In the genomic region with DNA sequence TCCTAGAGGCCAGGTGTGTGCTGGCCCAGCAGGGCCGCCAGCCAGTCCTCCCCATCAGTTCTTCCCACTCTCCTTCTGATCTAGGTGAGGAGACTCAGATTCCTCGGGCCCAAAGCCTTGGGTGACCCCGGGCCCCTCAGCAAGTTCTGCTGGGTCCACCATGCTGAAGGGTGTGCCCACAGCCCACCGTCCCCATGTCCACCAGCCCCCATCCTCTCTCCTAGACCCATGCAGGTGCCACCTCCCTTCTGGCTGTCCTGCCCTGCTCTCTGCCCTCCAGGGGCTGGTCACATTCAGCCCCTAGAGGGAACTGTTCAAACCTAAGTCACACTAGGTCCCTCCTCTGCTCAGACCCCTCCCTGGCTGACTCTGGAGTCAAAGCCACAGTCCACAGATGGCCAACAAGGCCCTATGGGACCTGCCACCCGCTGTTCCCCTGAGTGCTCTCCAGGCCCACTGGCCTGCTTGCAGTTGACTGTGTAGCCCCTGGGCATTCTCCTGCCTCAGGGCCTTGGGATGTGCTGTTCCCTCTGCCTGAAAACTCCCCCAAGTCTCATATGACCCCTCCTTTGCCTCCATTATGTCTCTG, we compare ENCODE assay signal across 11 cellular contexts. TPM values are rescaled to one million over a fixed set of nuclear protein-coding genes. Genes with fewer than 3 reads are reported as not detected.
A peak's percentile ranks its signal among the peaks of the same experiment; 100 is the strongest.
DNase-seq lines count a peak whose midpoint lies in the region; ATAC-seq lines count a peak whose summit lies in the region.
"Had no signal": no experiment of that assay in that cellular context is flagged by ENCODE, and none has a peak within 500 bp of the region (broad histone marks: within the 10 kb centered on the region; RNA-seq: fewer than 3 reads in every experiment).

No MANE protein-coding gene starts in this region.

- peaks cover 47% of the 10 kb centered on the region for H3K4me1 Mint-ChIP-seq in T-helper 1 cell treated with Interleukin-12 subunit alpha and Interleukin-12 subunit beta and Interleukin-4 antibody, amounts not matched to agents 30 μg/mL and 1 μg/mL, for 36 hours (ENCODE audit: low read depth)
- peaks cover 58 to 67% (median 61%) of the 10 kb centered on the region in 3 donors for H3K4me1 Mint-ChIP-seq in T-cell
- H3K4me1 Mint-ChIP-seq in natural killer cell treated with Interleukin-12 subunit alpha and Interleukin-12 subunit beta and Interleukin-15 and Interleukin-18, amount 100 ng/mL, for 72 hours (ENCODE audit: low read depth in 2 of 2) = peaks cover 10 to 13% of the 10 kb centered on the region in 2 donors

- H3K36me3 Mint-ChIP-seq in T-helper 1 cell treated with Interleukin-12 subunit alpha and Interleukin-12 subunit beta and Interleukin-4 antibody, amounts not matched to agents 30 μg/mL and 1 μg/mL, for 36 hours (ENCODE audit: low read depth) = peaks cover 16% of the 10 kb centered on the region
- H3K36me3 Mint-ChIP-seq in T-cell = peaks cover 9% of the 10 kb centered on the region
- H3K36me3 Mint-ChIP-seq in natural killer cell treated with Interleukin-12 subunit alpha and Interleukin-12 subunit beta and Interleukin-15 and Interleukin-18, amount 100 ng/mL, for 72 hours = no peaks in the 10 kb centered on the region

- H3K27ac Mint-ChIP-seq in T-helper 1 cell treated with Interleukin-12 subunit alpha and Interleukin-12 subunit beta and Interleukin-4 antibody, amounts not matched to agents 30 μg/mL and 1 μg/mL, for 36 hours = peak overlapping the region; percentile 72
- H3K27ac Mint-ChIP-seq in T-cell = peak overlapping the region; percentile 85 to 92
- H3K27ac Mint-ChIP-seq in natural killer cell treated with Interleukin-12 subunit alpha and Interleukin-12 subunit beta and Interleukin-15 and Interleukin-18, amount 100 ng/mL, for 72 hours = peak overlapping the region; percentile 29 to 64

- no peaks in the 10 kb centered on the region for H3K27me3 Mint-ChIP-seq in T-helper 1 cell treated with Interleukin-12 subunit alpha and Interleukin-12 subunit beta and Interleukin-4 antibody, amounts not matched to agents 30 μg/mL and 1 μg/mL, for 36 hours (ENCODE audit: low read depth)
- no peaks in the 10 kb centered on the region for H3K27me3 Mint-ChIP-seq in T-cell
- H3K27me3 Mint-ChIP-seq in natural killer cell treated with Interleukin-12 subunit alpha and Interleukin-12 subunit beta and Interleukin-15 and Interleukin-18, amount 100 ng/mL, for 72 hours = no peaks in the 10 kb centered on the region

- no peaks in the 10 kb centered on the region for H3K9me3 Mint-ChIP-seq in T-helper 1 cell treated with Interleukin-12 subunit alpha and Interleukin-12 subunit beta and Interleukin-4 antibody, amounts not matched to agents 30 μg/mL and 1 μg/mL, for 36 hours
- H3K9me3 Mint-ChIP-seq in T-cell = no peaks in the 10 kb centered on the region
- H3K9me3 Mint-ChIP-seq in natural killer cell treated with Interleukin-12 subunit alpha and Interleukin-12 subunit beta and Interleukin-15 and Interleukin-18, amount 100 ng/mL, for 72 hours = no peaks in the 10 kb centered on the region

- POLR2A ChIA-PET in T-cell (lab: Charles Lee) = interaction anchor here in 1 of 2 donors (0.6 kb wide), 1 partner anchor 108 kb away, joined by 3 read pairs; no protein-coding TSS in a partner anchor

- DNase-seq in T-helper 1 cell = no peak
- DNase-seq in T-cell = no peak
- DNase-seq in natural killer cell treated with Interleukin-12 subunit alpha and Interleukin-12 subunit beta and Interleukin-15 and Interleukin-18, amount 100 ng/mL, for 72 hours (ENCODE audit: low spot score) = no peak
- no peak for DNase-seq in activated gamma-delta T cell (lab: John Stamatoyannopoulos, UW)
- DNase-seq in KG1 (lab: John Stamatoyannopoulos, UW) = no peak
- DNase-seq: amygdala, T-helper 9 cell had no signal

- CTCF ChIA-PET in T-cell (lab: Charles Lee) = interaction anchor here in 1 of 2 donors (1.2 kb wide), 2 partner anchors 112 to 113 kb away, joined by 4 to 5 read pairs; no protein-coding TSS in a partner anchor

- peak overlapping the region; percentile 42 for H3K4me3 Mint-ChIP-seq in T-helper 1 cell treated with Interleukin-12 subunit alpha and Interleukin-12 subunit beta and Interleukin-4 antibody, amounts not matched to agents 30 μg/mL and 1 μg/mL, for 36 hours
- H3K4me3 Mint-ChIP-seq in T-cell = peak overlapping the region in 1 of 3 donors; percentile 83
- no peak overlapping the region for H3K4me3 Mint-ChIP-seq in natural killer cell treated with Interleukin-12 subunit alpha and Interleukin-12 subunit beta and Interleukin-15 and Interleukin-18, amount 100 ng/mL, for 72 hours

- ATAC-seq in GM21737 (IDR thresholded peaks at IDR 0.05; ENCODE audit: unreplicated experiment) = peak; percentile 6
- peak in 1 of 4 experiments; percentile 4 for ATAC-seq in T-cell (replicated peaks in 1 of 4)
- ATAC-seq in natural killer cell treated with Interleukin-12 subunit alpha and Interleukin-12 subunit beta and Interleukin-15 and Interleukin-18, amount 100 ng/mL, for 72 hours = peak in 1 of 2 donors; percentile 29
- no peak for ATAC-seq in HG03280 (IDR thresholded peaks at IDR 0.05; ENCODE audit: unreplicated experiment)

RNA-seq across cellular contexts. Expression of gene TLR9, which starts 0.9 kb away (rescaled TPM):
- 1 to 10 TPM in 3 of 5 donors, under 1 TPM in 1, not detected in 1; 0.54 to 2.9 (median 2.1) TPM for total RNA-seq in T-cell
- total RNA-seq in natural killer cell treated with Interleukin-12 subunit alpha and Interleukin-12 subunit beta and Interleukin-15 and Interleukin-18, amount 100 ng/mL, for 72 hours = under 1 TPM; 0.10 to 0.39 TPM
- total RNA-seq: epithelial cell of proximal tubule had no signal

RNA-seq across cellular contexts. Expression of gene TWF2, which starts 12.6 kb away (rescaled TPM):
- total RNA-seq in T-cell = 10 to 100 TPM; 49.8 to 99.9 (median 88.3) TPM
- total RNA-seq in natural killer cell treated with Interleukin-12 subunit alpha and Interleukin-12 subunit beta and Interleukin-15 and Interleukin-18, amount 100 ng/mL, for 72 hours = 100 to 1,000 TPM in 1 of 2 donors, 10 to 100 TPM in 1; 90.3 to 117 TPM

RNA-seq across cellular contexts. Expression of gene PPM1M, which starts 19.2 kb away (rescaled TPM):
- 10 to 100 TPM; 63.4 to 78.1 (median 73.4) TPM for total RNA-seq in T-cell
- 10 to 100 TPM; 45.7 to 47.7 TPM for total RNA-seq in natural killer cell treated with Interleukin-12 subunit alpha and Interleukin-12 subunit beta and Interleukin-15 and Interleukin-18, amount 100 ng/mL, for 72 hours

RNA-seq across cellular contexts. Expression of gene ALAS1, which starts 28.4 kb away (rescaled TPM):
- total RNA-seq in T-cell = 10 to 100 TPM; 12.2 to 32.7 (median 27.1) TPM
- total RNA-seq in natural killer cell treated with Interleukin-12 subunit alpha and Interleukin-12 subunit beta and Interleukin-15 and Interleukin-18, amount 100 ng/mL, for 72 hours = 100 to 1,000 TPM in 1 of 2 donors, 10 to 100 TPM in 1; 93.6 to 121 TPM

RNA-seq across cellular contexts. Expression of gene WDR82, which starts 52.1 kb away (rescaled TPM):
- 100 to 1,000 TPM; 119 to 159 (median 154) TPM for total RNA-seq in T-cell
- 10 to 100 TPM; 82.8 to 87.4 TPM for total RNA-seq in natural killer cell treated with Interleukin-12 subunit alpha and Interleukin-12 subunit beta and Interleukin-15 and Interleukin-18, amount 100 ng/mL, for 72 hours
